ENCODE assay signal across 7 cellular contexts in genomic region chr12:50505945-50506344, GRCh38. TPM values are rescaled to one million over a fixed set of nuclear protein-coding genes. Genes with fewer than 3 reads are reported as not detected.
DNase-seq lines count a peak whose midpoint lies in the region; ATAC-seq and TF ChIP-seq lines count a peak whose summit lies in the region.

No MANE protein-coding gene starts in this region.

- no peaks in the 10 kb centered on the region for H3K9me2 ChIP-seq in PC-9 (ENCODE audit: insufficient read depth)

- peaks cover 61% of the 10 kb centered on the region for H3K79me2 ChIP-seq in PC-9 (ENCODE audit: low read depth)

- H3K4me2 ChIP-seq in PC-9 = peak overlapping the region; percentile 96

- intact Hi-C loops in PC-9 (cut with micrococcal nuclease; ENCODE audit: unreplicated experiment) (loop anchor here (1.0 to 2.0 kb wide), 2 partner anchors 113 to 229 kb away; no protein-coding TSS in a partner anchor), upper lobe of right lung (cut with DNase I) (loop anchor here (10.0 kb wide), 1 partner anchor 129 kb away; no protein-coding TSS in a partner anchor)

- H3K4me1 ChIP-seq in PC-9 (replicated peaks; ENCODE audit: insufficient read depth) (peaks cover 30% of the 10 kb centered on the region), mesodermal cell (ENCODE audit: control insufficient read depth, insufficient read depth, low read length, poor library complexity, severe bottlenecking) (peaks cover 27% of the 10 kb centered on the region), upper lobe of right lung (peaks cover 41% of the 10 kb centered on the region)
- peaks cover 40% of the 10 kb centered on the region for H3K4me1 ChIP-seq in effector memory CD4-positive, alpha-beta T cell (ENCODE audit: control insufficient read depth, insufficient read depth, low read length, poor library complexity, severe bottlenecking)

- CTCF ChIA-PET in PC-9 (lab: Charles Lee) = interaction anchor here (0.5 to 0.9 kb wide), 2 partner anchors 132 to 394 kb away, joined by 3 to 4 read pairs; no protein-coding TSS in a partner anchor

- WGBS in mesodermal cell (ENCODE audit: insufficient coverage in 2 of 2), 2 experiments = 0 to 10% methylated on average over 1 to 2 of the region's 3 CpGs

- no peak for TF ChIP-seq CTCF in PC-9 (conservative IDR thresholded peaks at IDR 0.05)
- TF ChIP-seq CTCF in upper lobe of right lung (IDR thresholded peaks at IDR 0.05) = no peak

- ATAC-seq in GM21367 (IDR thresholded peaks at IDR 0.05; ENCODE audit: unreplicated experiment) (peak; percentile 33), upper lobe of right lung (peak; percentile 40)

- peaks cover 25% of the 10 kb centered on the region for H4K20me1 ChIP-seq in PC-9 (ENCODE audit: insufficient read depth)

- no TSS peak for BruUV-seq in PC-9 (replicated peaks; lab: Mats Ljungman, UMichigan)

- peaks cover 11% of the 10 kb centered on the region; the same call in 1 of the 2 replicates for H3F3A ChIP-seq in PC-9 (ENCODE audit: insufficient read depth, low read depth)

- DNase-seq in PC-9 = no peak
- no peak for DNase-seq in effector memory CD4-positive, alpha-beta T cell
- DNase-seq in upper lobe of right lung = no peak
- no peak for DNase-seq in stimulated activated CD4-positive, alpha-beta T cell treated with anti-CD3 and anti-CD28 coated beads, Interleukin-4, amount 100 ng/mL, for 4 hours
- DNase-seq in NCI-H446 treated with DMSO at 0.1 percent for 48 hours (lab: John Stamatoyannopoulos, UW) = no peak

- POLR2A ChIA-PET in PC-9 (lab: Charles Lee; ENCODE audit: unreplicated experiment) = interaction anchor here (0.5 kb wide), 1 partner anchor 226 kb away, joined by 5 read pairs; no protein-coding TSS in a partner anchor

- H2AFZ ChIP-seq in PC-9 = no peak overlapping the region

- H3K4me3 ChIP-seq in PC-9 = peak overlapping the region; percentile 96
- peak overlapping the region; percentile 88 for H3K4me3 ChIP-seq in effector memory CD4-positive, alpha-beta T cell (ENCODE audit: insufficient read depth, low read depth, low read length, poor library complexity, severe bottlenecking)
- peak overlapping the region; percentile 89 for H3K4me3 ChIP-seq in mesodermal cell (ENCODE audit: extremely low read depth, insufficient read depth, low read length, poor library complexity, severe bottlenecking)
- peak overlapping the region; percentile 93 for H3K4me3 ChIP-seq in upper lobe of right lung

- H3K27ac ChIP-seq in PC-9 (no peak overlapping the region), mesodermal cell (ENCODE audit: low read depth, low read length, severe bottlenecking) (peak overlapping the region; percentile 23), upper lobe of right lung (peak overlapping the region; percentile 94)
- peak overlapping the region; percentile 83 for H3K27ac ChIP-seq in effector memory CD4-positive, alpha-beta T cell (ENCODE audit: insufficient read depth, low read length, poor library complexity, severe bottlenecking)

- H3K9me3 ChIP-seq in PC-9 (ENCODE audit: insufficient read depth, low read depth) (no peaks in the 10 kb centered on the region), mesodermal cell (ENCODE audit: control insufficient read depth, low read length) (no peaks in the 10 kb centered on the region), upper lobe of right lung (no peaks in the 10 kb centered on the region)
- no peaks in the 10 kb centered on the region for H3K9me3 ChIP-seq in effector memory CD4-positive, alpha-beta T cell (ENCODE audit: control insufficient read depth, low read length)

- H3K36me3 ChIP-seq in PC-9 (ENCODE audit: low read depth) (0 out of 2 replicates have a peak, but pooled peaks cover 6% of the 10 kb centered on the region), mesodermal cell (ENCODE audit: control insufficient read depth, insufficient read depth, low read length) (peaks cover 3% of the 10 kb centered on the region), upper lobe of right lung (no peaks in the 10 kb centered on the region)
- H3K36me3 ChIP-seq in effector memory CD4-positive, alpha-beta T cell (ENCODE audit: control insufficient read depth, insufficient read depth, low read length) = no peaks in the 10 kb centered on the region

- H3K27me3 ChIP-seq in PC-9 (ENCODE audit: insufficient read depth, low read depth) = no peaks in the 10 kb centered on the region
- no peaks in the 10 kb centered on the region for H3K27me3 ChIP-seq in effector memory CD4-positive, alpha-beta T cell (replicated peaks; ENCODE audit: control insufficient read depth, insufficient read depth, low read length, poor library complexity, severe bottlenecking)
- no peaks in the 10 kb centered on the region for H3K27me3 ChIP-seq in upper lobe of right lung

RNA-seq across cellular contexts. Expression of gene DIP2B, which starts 1.2 kb away (rescaled TPM):
- 29.0 and 29.4 TPM in 2 replicates for total RNA-seq in PC-9 (2021)
- 23.4 TPM for polyA plus RNA-seq in mesodermal cell (2013, experiment 1 of 2)
- 21.9 TPM for polyA plus RNA-seq in mesodermal cell (2013, experiment 2 of 2)
- total RNA-seq in upper lobe of right lung = 28.6 TPM
